ENCODE assay signal across 7 cellular contexts in the genomic region with DNA sequence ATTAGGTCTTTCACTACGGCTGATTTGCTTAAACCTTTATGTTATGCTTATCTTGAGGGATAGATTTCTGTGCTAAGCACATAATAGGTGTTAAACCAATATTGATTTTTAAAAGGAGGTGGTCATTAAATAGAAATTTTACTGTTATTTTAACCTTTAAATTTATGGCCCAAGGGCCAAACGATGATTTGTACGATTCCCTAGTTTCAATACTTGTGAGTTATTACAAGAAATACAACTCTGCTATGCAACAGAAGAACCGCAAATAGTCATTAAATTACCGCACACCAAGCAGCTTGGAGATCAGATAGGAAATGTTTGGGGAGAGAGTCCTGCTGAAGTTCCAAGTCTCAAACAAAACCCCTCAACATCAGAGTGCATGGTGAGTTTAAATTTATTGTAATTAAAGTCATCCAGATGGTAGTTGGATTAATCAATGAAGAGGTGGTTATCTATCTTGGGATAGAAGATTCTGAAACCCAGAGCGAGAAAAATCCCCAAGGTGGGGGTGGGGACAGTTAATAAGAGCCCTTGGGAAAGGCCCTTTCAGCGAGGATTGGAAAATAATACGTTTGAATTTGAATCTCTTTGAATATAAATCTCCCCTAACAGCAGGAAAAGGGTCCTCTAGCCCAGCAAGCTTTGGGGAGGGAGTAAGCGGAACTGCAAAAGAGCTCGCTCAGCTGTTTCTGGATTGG. TPM values are rescaled to one million over a fixed set of nuclear protein-coding genes. Genes with fewer than 3 reads are reported as not detected.
DNase-seq lines count a peak whose midpoint lies in the region; ATAC-seq, FAIRE-seq and TF ChIP-seq lines count a peak whose summit lies in the region.

No MANE protein-coding gene starts in this region.

- H3K27ac Mint-ChIP-seq in activated CD4-positive, alpha-beta memory T cell treated with anti-CD3 and anti-CD28 coated beads, Interleukin-2, amount 10 ng/mL, durations not matched to agents 7 days and 5 days, result peak overlapping the region; percentile 57

- TF ChIP-seq CTCF in hepatocyte (IDR thresholded peaks at IDR 0.05; ENCODE audit: poor library complexity), result no peak

- peak overlapping the region; percentile 69 for H3K4me3 Mint-ChIP-seq in activated CD4-positive, alpha-beta memory T cell treated with anti-CD3 and anti-CD28 coated beads, Interleukin-2, amount 10 ng/mL, durations not matched to agents 7 days and 5 days

- H3K9me3 ChIP-seq in Karpas-422 (ENCODE audit: low read length), result no peaks in the 10 kb centered on the region
- no peaks in the 10 kb centered on the region for H3K9me3 ChIP-seq in hepatocyte (ENCODE audit: low read depth)
- no peaks in the 10 kb centered on the region for H3K9me3 ChIP-seq in small intestine (ENCODE audit: control insufficient read depth, low read depth)

- H3K4me1 ChIP-seq in Karpas-422 (ENCODE audit: low read length) (peaks cover 35% of the 10 kb centered on the region), hepatocyte (ENCODE audit: insufficient read depth) (peaks cover 10% of the 10 kb centered on the region), small intestine (ENCODE audit: control insufficient read depth in 2 of 2, insufficient read depth in 1 of 2, low read depth in 1 of 2, low read length in 1 of 2) (peaks cover 0 to 3% of the 10 kb centered on the region in 2 donors)

- H3K4me3 ChIP-seq in Karpas-422 (ENCODE audit: low read length), result peak overlapping the region; percentile 89
- H3K4me3 ChIP-seq in hepatocyte, result peak overlapping the region; percentile 89
- H3K4me3 ChIP-seq in small intestine (ENCODE audit: low read depth in 1 of 2, low read length in 2 of 2), result peak overlapping the region; percentile 77 to 95

- CTCF ChIA-PET in activated CD4-positive, alpha-beta memory T cell treated with anti-CD3 and anti-CD28 coated beads, Interleukin-2, amount 10 ng/mL, durations not matched to agents 7 days and 5 days (lab: Charles Lee), result interaction anchor here (1.1 to 1.2 kb wide), 2 partner anchors 82 to 174 kb away, joined by 3 to 5 read pairs; no protein-coding TSS in a partner anchor

- ATAC-seq in GM18909 (IDR thresholded peaks at IDR 0.05; ENCODE audit: poor library complexity, unreplicated experiment) (no peak), HG03342 (IDR thresholded peaks at IDR 0.05; ENCODE audit: unreplicated experiment) (no peak)

- peaks cover 29% of the 10 kb centered on the region for H3K4me1 Mint-ChIP-seq in activated CD4-positive, alpha-beta memory T cell treated with anti-CD3 and anti-CD28 coated beads, Interleukin-2, amount 10 ng/mL, durations not matched to agents 7 days and 5 days

- H3K9ac ChIP-seq in Karpas-422 (ENCODE audit: low read length), result peak overlapping the region; percentile 98

- no peak for FAIRE-seq in small intestine (lab: Jason Lieb, UNC)

- H2AFZ ChIP-seq in Karpas-422 (ENCODE audit: low read length) (peak overlapping the region; percentile 90), hepatocyte (peak overlapping the region; percentile 95)

- H3K36me3 ChIP-seq in Karpas-422 (ENCODE audit: insufficient read depth, low read length) (peaks cover 10% of the 10 kb centered on the region; the same call in 1 of the 2 replicates), hepatocyte (replicated peaks; ENCODE audit: insufficient read depth, low read depth) (no peaks in the 10 kb centered on the region), small intestine (ENCODE audit: control insufficient read depth in 2 of 2, insufficient read depth in 2 of 2, low read length in 2 of 2) (no peaks in the 10 kb centered on the region)

- peak overlapping the region; percentile 61 for H3K27ac ChIP-seq in Karpas-422 (ENCODE audit: low read length)
- H3K27ac ChIP-seq in hepatocyte, result peak overlapping the region; percentile 99
- peak overlapping the region; percentile 69 to 92 for H3K27ac ChIP-seq in small intestine (ENCODE audit: low read depth in 1 of 2, low read length in 1 of 2)

- H3K79me2 ChIP-seq in Karpas-422 (ENCODE audit: low read length) (peaks cover 36% of the 10 kb centered on the region), hepatocyte (peaks cover 32% of the 10 kb centered on the region)

- H3K9me2 ChIP-seq in Karpas-422 (replicated peaks; ENCODE audit: insufficient read depth, low read length) (no peaks in the 10 kb centered on the region), hepatocyte (replicated peaks; ENCODE audit: insufficient read depth) (no peaks in the 10 kb centered on the region)

- no peaks in the 10 kb centered on the region for H3K36me3 Mint-ChIP-seq in activated CD4-positive, alpha-beta memory T cell treated with anti-CD3 and anti-CD28 coated beads, Interleukin-2, amount 10 ng/mL, durations not matched to agents 7 days and 5 days (ENCODE audit: low read depth)

- H3K4me2 ChIP-seq in Karpas-422 (ENCODE audit: low read depth, low read length, poor library complexity, severe bottlenecking) (peak overlapping the region; percentile 89), hepatocyte (peak overlapping the region; percentile 76)

- DNase-seq in EL (peak; percentile 23), Karpas-422 (no peak), hepatocyte (ENCODE audit: low spot score) (peak; percentile 44), small intestine (no peak)
- DNase-seq in activated CD4-positive, alpha-beta memory T cell treated with anti-CD3 and anti-CD28 coated beads, Interleukin-2, amount 10 ng/mL, durations not matched to agents 7 days and 5 days, result no peak

- 4% methylated on average over 10 of the region's 10 CpGs for WGBS in hepatocyte (ENCODE audit: low lambda C conversion rate, missing lambda C conversion rate)
- 2 to 11% (median 4%) methylated on average over 10 of the region's 10 CpGs for WGBS in small intestine, 3 donors

- H3K27me3 Mint-ChIP-seq in activated CD4-positive, alpha-beta memory T cell treated with anti-CD3 and anti-CD28 coated beads, Interleukin-2, amount 10 ng/mL, durations not matched to agents 7 days and 5 days, result peaks cover 11% of the 10 kb centered on the region

- POLR2A ChIA-PET in activated CD4-positive, alpha-beta memory T cell treated with anti-CD3 and anti-CD28 coated beads, Interleukin-2, amount 10 ng/mL, durations not matched to agents 7 days and 5 days (lab: Charles Lee), result interaction anchor here (0.9 to 3.5 kb wide), 10 partner anchors 10 to 470 kb away, joined by 3 to 24 read pairs (median 4); partner anchors contain the start of genes CSTF3, EIF3M and TCP11L1

- no peaks in the 10 kb centered on the region for H3K27me3 ChIP-seq in Karpas-422 (ENCODE audit: low read length)
- no peaks in the 10 kb centered on the region for H3K27me3 ChIP-seq in hepatocyte
- H3K27me3 ChIP-seq in small intestine (ENCODE audit: control insufficient read depth in 2 of 2, insufficient read depth in 2 of 2, low read length in 2 of 2), result no peaks in the 10 kb centered on the region

- no peaks in the 10 kb centered on the region for H3K9me3 Mint-ChIP-seq in activated CD4-positive, alpha-beta memory T cell treated with anti-CD3 and anti-CD28 coated beads, Interleukin-2, amount 10 ng/mL, durations not matched to agents 7 days and 5 days

- peaks cover 3% of the 10 kb centered on the region; the same call in 1 of the 2 replicates for H4K20me1 ChIP-seq in Karpas-422 (ENCODE audit: insufficient read depth, low read depth, low read length)
- H4K20me1 ChIP-seq in hepatocyte (ENCODE audit: insufficient read depth, poor library complexity, severe bottlenecking), result peaks cover 6% of the 10 kb centered on the region

RNA-seq across cellular contexts. Expression of gene QSER1, which starts 0.8 kb away (rescaled TPM):
- 28.1 and 60.9 TPM in 2 replicates for total RNA-seq in Karpas-422 (2014; rRNA removed; shearing (Covaris generic); ENCODE audit: low replicate concordance)
- 10 to 100 TPM in 1 of 2 experiments, 1 to 10 TPM in 1; 9.8 to 11.2 TPM for total RNA-seq in activated CD4-positive, alpha-beta memory T cell treated with anti-CD3 and anti-CD28 coated beads, Interleukin-2, amount 10 ng/mL, durations not matched to agents 7 days and 5 days
- total RNA-seq in hepatocyte, result 27.1 and 30.3 TPM in 2 replicates
- 2.8 and 3.7 TPM in 2 replicates for polyA plus RNA-seq in hepatocyte
- polyA plus RNA-seq in small intestine, result 1 to 10 TPM; 1.4 to 4.7 (median 1.8) TPM

Comparison
In these comparisons a context has a peak if more than half of its experiments do, and no peak if none do; other contexts are left out.
1. DNase-seq: peak in EL (single experiment) and hepatocyte (single experiment); none in Karpas-422 (single experiment), activated CD4-positive, alpha-beta memory T cell treated with anti-CD3 and anti-CD28 coated beads, Interleukin-2, amount 10 ng/mL, durations not matched to agents 7 days and 5 days (single experiment) and small intestine (single experiment).
2. Peak in every context shown above with its lines, with median percentiles within 50 percentile points of each other: H3K27ac ChIP-seq and H3K4me3 ChIP-seq.